1 cellular context compared by ENCODE assay signal in the genomic region with DNA sequence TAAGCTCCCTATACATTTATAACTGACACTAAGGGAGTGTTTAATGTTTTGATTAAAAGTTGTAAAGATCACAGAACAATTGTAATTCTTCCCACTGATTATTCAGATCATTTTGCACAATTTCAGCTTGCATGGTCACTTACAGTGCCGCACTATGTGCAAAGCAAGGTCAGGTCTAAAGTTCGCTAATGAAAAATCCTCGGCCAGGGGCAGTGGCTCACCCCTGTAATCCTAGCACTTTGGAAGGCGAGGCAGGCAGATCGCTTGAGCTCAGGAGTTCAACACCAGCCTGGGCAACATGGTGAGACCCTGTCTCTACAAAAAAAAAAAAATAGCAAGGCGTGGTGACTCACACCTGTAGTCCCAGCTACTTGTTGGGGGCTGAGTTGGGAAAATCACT.
TF ChIP-seq lines count a peak whose summit lies in the region.

No MANE protein-coding gene starts in this region.

TF ChIP-seq in liver, 16 proteins besides CTCF, POLR2A, EP300 and RAD21 (continued from another document):
- TF ChIP-seq TAF1 (conservative IDR thresholded peaks at IDR 0.05) = no peak
- TF ChIP-seq, protein P1, sequence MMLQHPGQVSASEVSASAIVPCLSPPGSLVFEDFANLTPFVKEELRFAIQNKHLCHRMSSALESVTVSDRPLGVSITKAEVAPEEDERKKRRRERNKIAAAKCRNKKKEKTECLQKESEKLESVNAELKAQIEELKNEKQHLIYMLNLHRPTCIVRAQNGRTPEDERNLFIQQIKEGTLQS (IDR thresholded peaks at IDR 0.05) = no peak
- TF ChIP-seq RXRA (IDR thresholded peaks at IDR 0.05) = peak in 1 of 2 donors; percentile 44
- TF ChIP-seq SP1 (IDR thresholded peaks at IDR 0.05) = no peak
- TF ChIP-seq JUND (IDR thresholded peaks at IDR 0.05) = no peak
